ENCODE assay signal across 8 cellular contexts in genomic region chr1:154607084-154607747, GRCh38. TPM values are rescaled to one million over a fixed set of nuclear protein-coding genes. Genes with fewer than 3 reads are reported as not detected.
DNase-seq lines count a peak whose midpoint lies in the region; ATAC-seq and TF ChIP-seq lines count a peak whose summit lies in the region.

No MANE protein-coding gene starts in this region.

- H3K27me3 ChIP-seq in left ventricle myocardium inferior (ENCODE audit: low read depth) = no peaks in the 10 kb centered on the region

- peaks cover under 1% of the 10 kb centered on the region for H3K36me3 ChIP-seq in left ventricle myocardium inferior

- intact Hi-C loops in left ventricle myocardium inferior (cut with micrococcal nuclease) = no loop called here

- DNase-seq in ACHN (peak; percentile 56), M059J (ENCODE audit: low read depth) (peak; percentile 75), left ventricle myocardium inferior (no peak), renal cortical epithelial cell (ENCODE audit: low read depth) (peak; percentile 59), GM20000 (ENCODE audit: low spot score) (no peak)

- TF ChIP-seq CTCF in left ventricle myocardium inferior (IDR thresholded peaks at IDR 0.05; ENCODE audit: borderline replicate concordance) (no peak), GM20000 (IDR thresholded peaks at IDR 0.05; ENCODE audit: extremely low read depth, missing control alignments) (no peak)

- H3K4me1 Mint-ChIP-seq in activated naive CD8-positive, alpha-beta T cell (ENCODE audit: low read depth) = peaks cover 76% of the 10 kb centered on the region

- H3K9me3 Mint-ChIP-seq in activated naive CD8-positive, alpha-beta T cell (ENCODE audit: low read depth) = no peaks in the 10 kb centered on the region

- peaks cover 80% of the 10 kb centered on the region for H3K4me1 ChIP-seq in left ventricle myocardium inferior

- H3K4me3 ChIP-seq in left ventricle myocardium inferior = peak overlapping the region; percentile 74

- ATAC-seq in GM18498 (IDR thresholded peaks at IDR 0.05; ENCODE audit: unreplicated experiment) (peak; percentile 19), GM18520 (IDR thresholded peaks at IDR 0.05; ENCODE audit: unreplicated experiment) (no peak)

- H3K27me3 Mint-ChIP-seq in activated naive CD8-positive, alpha-beta T cell = no peaks in the 10 kb centered on the region

- peak overlapping the region; percentile 97 for H3K4me3 Mint-ChIP-seq in activated naive CD8-positive, alpha-beta T cell

- in situ Hi-C loops in ACHN (cut with HindIII; ENCODE audit: low pct_ligation_motif_present, low pct_unique_long_range_greater_than_20kb, low sequenced_read_pairs) = no loop called here

- H3K27ac Mint-ChIP-seq in activated naive CD8-positive, alpha-beta T cell = peak overlapping the region; percentile 99

- H3K9me3 ChIP-seq in left ventricle myocardium inferior (replicated peaks) = no peaks in the 10 kb centered on the region

- peaks cover 11% of the 10 kb centered on the region for H3K36me3 Mint-ChIP-seq in activated naive CD8-positive, alpha-beta T cell

- H3K27ac ChIP-seq in left ventricle myocardium inferior (replicated peaks) = peak overlapping the region; percentile 91

RNA-seq across cellular contexts. Expression of gene ADAR, which starts 0.8 kb away (rescaled TPM):
- total RNA-seq in M059J (2014; rRNA removed; shearing (Covaris generic)) = 178 and 260 TPM in 2 replicates
- total RNA-seq in left ventricle myocardium inferior = 55.8 TPM
- total RNA-seq in renal cortical epithelial cell = 69.3 and 142 TPM in 2 replicates

RNA-seq across cellular contexts. Expression of gene CHRNB2, which starts 39.6 kb away (rescaled TPM):
- total RNA-seq in M059J (2014; rRNA removed; shearing (Covaris generic)) = not detected in 2 replicates
- total RNA-seq in left ventricle myocardium inferior (not detected), renal cortical epithelial cell (0.17 and 0.55 TPM in 2 replicates)

RNA-seq across cellular contexts. Expression of gene UBE2Q1, which starts 48.8 kb away (rescaled TPM):
- 34.2 and 42.4 TPM in 2 replicates for total RNA-seq in M059J (2014; rRNA removed; shearing (Covaris generic))
- 57.0 TPM for total RNA-seq in left ventricle myocardium inferior
- total RNA-seq in renal cortical epithelial cell = 19.1 and 41.2 TPM in 2 replicates

Comparison
In these comparisons a context has a peak if more than half of its experiments do, and no peak if none do; other contexts are left out.
1. DNase-seq: peak in ACHN (single experiment), M059J (single experiment) and renal cortical epithelial cell (single experiment); none in left ventricle myocardium inferior (single experiment) and GM20000 (single experiment).